ENCODE assay signal across 26 cellular contexts in genomic region chr20:57411406-57412283, GRCh38. TPM values are rescaled to one million over a fixed set of nuclear protein-coding genes. Genes with fewer than 3 reads are reported as not detected.
DNase-seq lines count a peak whose midpoint lies in the region; ATAC-seq and TF ChIP-seq lines count a peak whose summit lies in the region.
"Had no signal": no experiment of that assay in that cellular context is flagged by ENCODE, and none has a peak within 500 bp of the region (broad histone marks: within the 10 kb centered on the region; RNA-seq: fewer than 3 reads in every experiment).

No MANE protein-coding gene starts in this region.

- H3K4me1 Mint-ChIP-seq in activated CD4-positive, alpha-beta memory T cell treated with anti-CD3 and anti-CD28 coated beads for 36 hours (ENCODE audit: low read depth): peaks cover 5% of the 10 kb centered on the region
- H3K4me1 Mint-ChIP-seq in stimulated activated memory B cell treated with anti-CD40 and anti-IgM and Interleukin-4, amounts not matched to agents 10 μg/mL and 1 μg/mL and 100 μg/mL, for 72 hours: peaks cover 31% of the 10 kb centered on the region

- no peaks in the 10 kb centered on the region for H3K9me3 Mint-ChIP-seq in activated CD4-positive, alpha-beta memory T cell treated with anti-CD3 and anti-CD28 coated beads for 36 hours
- no peaks in the 10 kb centered on the region for H3K9me3 Mint-ChIP-seq in stimulated activated memory B cell treated with anti-CD40 and anti-IgM and Interleukin-4, amounts not matched to agents 10 μg/mL and 1 μg/mL and 100 μg/mL, for 72 hours
- H3K9me3 Mint-ChIP-seq: activated naive CD4-positive, alpha-beta T cell treated with anti-CD3 and anti-CD28 coated beads for 36 hours; activated T-helper 1 cell treated with anti-CD3 and anti-CD28 coated beads, Interleukin-12 subunit alpha, Interleukin-12 subunit beta, Interleukin-2, Interleukin-4 antibody, amounts not matched to agents 30 ng/mL and 10 ng/mL and 1 ng/mL, durations not matched to agents 14 hours and 24 hours and 36 hours; neural crest cell had no signal

- intact Hi-C loops in right cardiac atrium (cut with DNase I): no loop called here
- intact Hi-C loops in left ventricle myocardium inferior (cut with micrococcal nuclease): no loop called here
- intact Hi-C loops in activated CD4-positive, alpha-beta memory T cell treated with anti-CD3 and anti-CD28 coated beads for 36 hours (cut with micrococcal nuclease): no loop called here

- H3K9ac ChIP-seq in Karpas-422 (ENCODE audit: low read length): no peak overlapping the region
- H3K9ac ChIP-seq in muscle layer of colon (ENCODE audit: low read length): no peak overlapping the region
- H3K9ac ChIP-seq: GM23248 had no signal

- H3K9me3 ChIP-seq in right cardiac atrium (ENCODE audit: control insufficient read depth, low read length): no peaks in the 10 kb centered on the region
- no peaks in the 10 kb centered on the region for H3K9me3 ChIP-seq in left ventricle myocardium inferior (replicated peaks)
- H3K9me3 ChIP-seq in Karpas-422 (ENCODE audit: low read length): no peaks in the 10 kb centered on the region
- no peaks in the 10 kb centered on the region for H3K9me3 ChIP-seq in muscle layer of colon (ENCODE audit: low read length)
- H3K9me3 ChIP-seq: mucosa of descending colon, stomach, tibial nerve had no signal

- no peak overlapping the region for H3K4me2 ChIP-seq in Karpas-422 (ENCODE audit: low read depth, low read length, poor library complexity, severe bottlenecking)
- H3K4me2 ChIP-seq: PC-9 had no signal

- no peaks in the 10 kb centered on the region for H3K27me3 ChIP-seq in right cardiac atrium (ENCODE audit: control insufficient read depth, insufficient read depth)
- no peaks in the 10 kb centered on the region for H3K27me3 ChIP-seq in left ventricle myocardium inferior (ENCODE audit: low read depth)
- H3K27me3 ChIP-seq in Karpas-422 (ENCODE audit: low read length): no peaks in the 10 kb centered on the region
- no peaks in the 10 kb centered on the region for H3K27me3 ChIP-seq in muscle layer of colon (ENCODE audit: control insufficient read depth in 1 of 2, insufficient read depth in 2 of 2, low read length in 2 of 2)
- H3K27me3 ChIP-seq: stomach, tibial nerve had no signal

- peaks cover 26% of the 10 kb centered on the region for H4K20me1 ChIP-seq in Karpas-422 (ENCODE audit: insufficient read depth, low read depth, low read length)

- H3K4me3 Mint-ChIP-seq in activated CD4-positive, alpha-beta memory T cell treated with anti-CD3 and anti-CD28 coated beads for 36 hours: no peak overlapping the region
- no peak overlapping the region for H3K4me3 Mint-ChIP-seq in stimulated activated memory B cell treated with anti-CD40 and anti-IgM and Interleukin-4, amounts not matched to agents 10 μg/mL and 1 μg/mL and 100 μg/mL, for 72 hours
- H3K4me3 Mint-ChIP-seq: activated naive CD4-positive, alpha-beta T cell treated with anti-CD3 and anti-CD28 coated beads for 36 hours; activated T-helper 1 cell treated with anti-CD3 and anti-CD28 coated beads, Interleukin-12 subunit alpha, Interleukin-12 subunit beta, Interleukin-2, Interleukin-4 antibody, amounts not matched to agents 30 ng/mL and 10 ng/mL and 1 ng/mL, durations not matched to agents 14 hours and 24 hours and 36 hours; CD14-positive monocyte; neural crest cell had no signal

- 76% methylated on average over 31 of the region's 31 CpGs for WGBS in right cardiac atrium

- TF ChIP-seq CTCF in left ventricle myocardium inferior (IDR thresholded peaks at IDR 0.05; ENCODE audit: borderline replicate concordance): no peak

- no peaks in the 10 kb centered on the region for H3K27me3 Mint-ChIP-seq in activated CD4-positive, alpha-beta memory T cell treated with anti-CD3 and anti-CD28 coated beads for 36 hours
- no peaks in the 10 kb centered on the region for H3K27me3 Mint-ChIP-seq in stimulated activated memory B cell treated with anti-CD40 and anti-IgM and Interleukin-4, amounts not matched to agents 10 μg/mL and 1 μg/mL and 100 μg/mL, for 72 hours

- H3K36me3 ChIP-seq in left ventricle myocardium inferior: peaks cover 23% of the 10 kb centered on the region
- H3K36me3 ChIP-seq in Karpas-422 (ENCODE audit: insufficient read depth, low read length): peaks cover 14% of the 10 kb centered on the region
- H3K36me3 ChIP-seq in muscle layer of colon (ENCODE audit: insufficient read depth, low read length): peaks cover 13% of the 10 kb centered on the region

- H3K4me1 ChIP-seq in right cardiac atrium (ENCODE audit: control insufficient read depth, insufficient read depth, low read length) (peaks cover 3% of the 10 kb centered on the region), left ventricle myocardium inferior (peaks cover 38% of the 10 kb centered on the region), Karpas-422 (ENCODE audit: low read length) (peaks cover 15% of the 10 kb centered on the region), muscle layer of colon (ENCODE audit: insufficient read depth, low read length) (peaks cover 52% of the 10 kb centered on the region)
- H3K4me1 ChIP-seq: tibial nerve had no signal

- peaks cover 19% of the 10 kb centered on the region for H3K36me3 Mint-ChIP-seq in activated CD4-positive, alpha-beta memory T cell treated with anti-CD3 and anti-CD28 coated beads for 36 hours
- H3K36me3 Mint-ChIP-seq in stimulated activated memory B cell treated with anti-CD40 and anti-IgM and Interleukin-4, amounts not matched to agents 10 μg/mL and 1 μg/mL and 100 μg/mL, for 72 hours: peaks cover 37% of the 10 kb centered on the region

- H3K27ac ChIP-seq in right cardiac atrium (ENCODE audit: low read length) (no peak overlapping the region), left ventricle myocardium inferior (replicated peaks) (no peak overlapping the region), Karpas-422 (ENCODE audit: low read length) (no peak overlapping the region), muscle layer of colon (ENCODE audit: low read depth, low read length) (peak overlapping the region; percentile 12)
- H3K27ac ChIP-seq: GM23248, PC-9, stomach, tibial nerve, WERI-Rb-1 had no signal

- H3K27ac Mint-ChIP-seq in activated CD4-positive, alpha-beta memory T cell treated with anti-CD3 and anti-CD28 coated beads for 36 hours: no peak overlapping the region
- H3K27ac Mint-ChIP-seq in stimulated activated memory B cell treated with anti-CD40 and anti-IgM and Interleukin-4, amounts not matched to agents 10 μg/mL and 1 μg/mL and 100 μg/mL, for 72 hours: no peak overlapping the region
- H3K27ac Mint-ChIP-seq: activated naive CD4-positive, alpha-beta T cell treated with anti-CD3 and anti-CD28 coated beads for 36 hours; activated T-helper 1 cell treated with anti-CD3 and anti-CD28 coated beads, Interleukin-12 subunit alpha, Interleukin-12 subunit beta, Interleukin-2, Interleukin-4 antibody, amounts not matched to agents 30 ng/mL and 10 ng/mL and 1 ng/mL, durations not matched to agents 14 hours and 24 hours and 36 hours had no signal

- no peak for ATAC-seq in right cardiac atrium
- ATAC-seq in stimulated activated memory B cell treated with anti-CD40 and anti-IgM and Interleukin-4, amounts not matched to agents 10 μg/mL and 1 μg/mL and 100 μg/mL, for 72 hours: no peak
- ATAC-seq: esophagus mucosa, mucosa of descending colon had no signal

- DNase-seq in right cardiac atrium: peak in 2 of 3 donors; percentile 45 to 57
- DNase-seq in left ventricle myocardium inferior: no peak
- peak; percentile 71 for DNase-seq in Karpas-422
- no peak for DNase-seq in activated CD4-positive, alpha-beta memory T cell treated with anti-CD3 and anti-CD28 coated beads for 36 hours
- no peak for DNase-seq in COLO829 (ENCODE audit: low spot score)
- DNase-seq: activated naive CD4-positive, alpha-beta T cell treated with anti-CD3 and anti-CD28 coated beads for 36 hours; amniotic stem cell; cortex of kidney; foreskin melanocyte; GM23248; mucosa of descending colon; NCI-H1694 treated with DMSO at 0.1 percent for 48 hours; NCI-H2171; NCI-H510A treated with DMSO at 0.1 percent for 48 hours; PC-9; SHP77 treated with DMSO at 0.1 percent for 48 hours; stomach; T-helper 9 cell; WERI-Rb-1 had no signal

- POLR2A ChIA-PET in activated CD4-positive, alpha-beta memory T cell treated with anti-CD3 and anti-CD28 coated beads for 36 hours (lab: Charles Lee): interaction anchor here (1.3 to 2.0 kb wide), 2 partner anchors 13 to 19 kb away, joined by 8 read pairs; no protein-coding TSS in a partner anchor

- H3K4me3 ChIP-seq in right cardiac atrium (ENCODE audit: low read length) (no peak overlapping the region), left ventricle myocardium inferior (no peak overlapping the region), Karpas-422 (ENCODE audit: low read length) (no peak overlapping the region), muscle layer of colon (ENCODE audit: low read depth in 1 of 2, low read length in 2 of 2) (no peak overlapping the region)
- H3K4me3 ChIP-seq: GM23248, mucosa of descending colon, PC-9, stomach, tibial nerve had no signal

- no peaks in the 10 kb centered on the region for H3K9me2 ChIP-seq in Karpas-422 (replicated peaks; ENCODE audit: insufficient read depth, low read length)

- no peaks in the 10 kb centered on the region for H3K79me2 ChIP-seq in Karpas-422 (ENCODE audit: low read length)

- H2AFZ ChIP-seq in Karpas-422 (ENCODE audit: low read length): no peak overlapping the region
- H2AFZ ChIP-seq: GM23248, PC-9 had no signal

- CTCF ChIA-PET in activated CD4-positive, alpha-beta memory T cell treated with anti-CD3 and anti-CD28 coated beads for 36 hours (lab: Charles Lee): interaction anchor here (1.3 to 1.6 kb wide), 2 partner anchors 16 to 30 kb away, joined by 4 to 5 read pairs; no protein-coding TSS in a partner anchor

RNA-seq across cellular contexts. Expression of gene RBM38, which starts 20.4 kb away (rescaled TPM):
- total RNA-seq in right cardiac atrium (100 to 1,000 TPM in 1 of 4 donors, 10 to 100 TPM in 3; 82.6 to 143 (median 94.4) TPM), left ventricle myocardium inferior (75.5 TPM)
- 182 TPM for polyA plus RNA-seq in right cardiac atrium
- 261 and 436 TPM in 2 replicates for total RNA-seq in Karpas-422 (2014; rRNA removed; shearing (Covaris generic); ENCODE audit: low replicate concordance)
- total RNA-seq in activated CD4-positive, alpha-beta memory T cell treated with anti-CD3 and anti-CD28 coated beads for 36 hours: 10 to 100 TPM; 73.4 to 77.3 TPM

Comparison
In these comparisons a context has a peak if more than half of its experiments do, and no peak if none do; other contexts are left out.
1. DNase-seq: peak in right cardiac atrium (2 of 3) and Karpas-422 (single experiment); none in left ventricle myocardium inferior (single experiment), activated CD4-positive, alpha-beta memory T cell treated with anti-CD3 and anti-CD28 coated beads for 36 hours (single experiment) and COLO829 (single experiment).